Comparison of ENCODE assay signal across 3 cellular contexts in genomic region chr2:27704342-27704876, GRCh38.
A peak's percentile ranks its signal among the peaks of the same experiment; 100 is the strongest.
TF ChIP-seq lines count a peak whose summit lies in the region.

No MANE protein-coding gene starts in this region.

TF ChIP-seq in SK-N-SH, 30 proteins besides CTCF, POLR2A, EP300 and RAD21:
- TF ChIP-seq FOSL2 (IDR thresholded peaks at IDR 0.05; ENCODE audit: borderline replicate concordance, low read depth) (no peak), TEAD4 (IDR thresholded peaks at IDR 0.05; ENCODE audit: borderline replicate concordance, insufficient read depth) (no peak), GATA2 (CRISPR knock-in tag; IDR thresholded peaks at IDR 0.05) (no peak)

TF ChIP-seq in SK-N-SH treated with all-trans-retinoic acid at 6 μM for 48 hours, 23 proteins besides CTCF, POLR2A, EP300 and RAD21:
- TF ChIP-seq GLIS3 (CRISPR knock-in tag; IDR thresholded peaks at IDR 0.05) = no peak
- TF ChIP-seq CSDC2 (CRISPR knock-in tag; IDR thresholded peaks at IDR 0.05) = no peak
- TF ChIP-seq CREB5 (CRISPR knock-in tag; IDR thresholded peaks at IDR 0.05; ENCODE audit: low read depth) = no peak
- no peak for TF ChIP-seq ZC3H10 (CRISPR knock-in tag; IDR thresholded peaks at IDR 0.05)
- TF ChIP-seq TSHZ2 (CRISPR knock-in tag; IDR thresholded peaks at IDR 0.05) = no peak
- TF ChIP-seq TOX (CRISPR knock-in tag; IDR thresholded peaks at IDR 0.05; ENCODE audit: borderline replicate concordance) = no peak

TF ChIP-seq in K562, 482 proteins besides CTCF, POLR2A, EP300 and RAD21:
- TF ChIP-seq HIVEP1 (CRISPR knock-in tag; IDR thresholded peaks at IDR 0.05) = no peak
- TF ChIP-seq GATAD2A (IDR thresholded peaks at IDR 0.05) = no peak
- TF ChIP-seq ETV6 (IDR thresholded peaks at IDR 0.05; ENCODE audit: borderline replicate concordance in 1 of 2, low read depth in 2 of 2, low read length in 1 of 2) = no peak
- no peak for TF ChIP-seq ETV6 (CRISPR knock-in tag; IDR thresholded peaks at IDR 0.05; ENCODE audit: borderline replicate concordance)
- TF ChIP-seq ATF1 (CRISPR knock-in tag; IDR thresholded peaks at IDR 0.05) = no peak
- TF ChIP-seq ATF1 (tag; IDR thresholded peaks at IDR 0.05) = no peak
- no peak for TF ChIP-seq NFYB (IDR thresholded peaks at IDR 0.05; ENCODE audit: extremely low read depth, insufficient read length)
- peak; percentile 56 for TF ChIP-seq ZNF512 (tag; IDR thresholded peaks at IDR 0.05)
- TF ChIP-seq IRF1 (CRISPR knock-in tag; IDR thresholded peaks at IDR 0.05; ENCODE audit: borderline replicate concordance) = no peak
- no peak for TF ChIP-seq THAP12 (CRISPR knock-in tag; IDR thresholded peaks at IDR 0.05)
- TF ChIP-seq CEBPG (CRISPR knock-in tag; IDR thresholded peaks at IDR 0.05) = 0 out of 2 replicates have a peak, but pooled peaks have one; percentile 42
- TF ChIP-seq CEBPG (tag; conservative IDR thresholded peaks at IDR 0.05 in 1 of 2, IDR thresholded peaks at IDR 0.05 in 1 of 2) = peak; percentile 30 to 72; a peak in 3 of 4 replicates
- TF ChIP-seq SNIP1 (IDR thresholded peaks at IDR 0.05; ENCODE audit: low read depth) = no peak
- peak; percentile 61 for TF ChIP-seq ATF3 (IDR thresholded peaks at IDR 0.05)
- TF ChIP-seq ATF3 (CRISPR knock-in tag; conservative IDR thresholded peaks at IDR 0.05) = no peak
